Comparison of ENCODE assay signal across 1 cellular context in genomic region chr7:158814637-158815036, GRCh38.
TF ChIP-seq lines count a peak whose summit lies in the region.

No MANE protein-coding gene starts in this region.

TF ChIP-seq in GM12891, 5 proteins besides CTCF, POLR2A, EP300 and RAD21 (continued from another document):
- no peak for TF ChIP-seq POU2F2 (IDR thresholded peaks at IDR 0.05; ENCODE audit: low read depth, low read length)
- no peak for TF ChIP-seq POLR2AphosphoS5 (IDR thresholded peaks at IDR 0.05; ENCODE audit: low read depth, low read length)
